ENCODE assay signal across 17 cellular contexts in the genomic region with DNA sequence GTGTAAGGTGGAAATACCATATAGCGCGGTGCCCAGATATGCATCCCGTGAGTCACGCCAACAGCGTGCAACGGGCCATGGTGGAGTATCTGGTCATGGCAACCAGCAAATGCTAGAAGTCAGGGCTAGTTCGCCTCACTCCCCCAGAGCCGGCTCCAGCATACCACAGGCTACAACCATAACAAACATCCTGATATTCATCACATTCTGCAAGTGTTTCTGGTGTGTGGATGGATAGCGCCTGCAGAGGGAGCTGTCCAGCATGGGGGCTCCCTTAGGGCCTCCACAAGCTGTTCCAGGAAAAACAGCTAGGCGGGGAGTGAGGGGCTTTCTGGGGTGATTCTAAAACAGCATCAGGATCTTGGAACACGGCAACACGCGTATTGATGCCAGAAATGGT. TPM values are rescaled to one million over a fixed set of nuclear protein-coding genes. Genes with fewer than 3 reads are reported as not detected.
DNase-seq lines count a peak whose midpoint lies in the region; ATAC-seq and TF ChIP-seq lines count a peak whose summit lies in the region.
"Had no signal": no experiment of that assay in that cellular context is flagged by ENCODE, and none has a peak within 500 bp of the region (broad histone marks: within the 10 kb centered on the region; RNA-seq: fewer than 3 reads in every experiment).

No MANE protein-coding gene starts in this region.

- no peaks in the 10 kb centered on the region for H3K9me3 ChIP-seq in sigmoid colon
- no peaks in the 10 kb centered on the region for H3K9me3 ChIP-seq in body of pancreas

- peak; percentile 71 for ATAC-seq in WTC11
- ATAC-seq in esophagus mucosa = no peak
- ATAC-seq in body of pancreas = no peak

- TF ChIP-seq POLR2A in sigmoid colon (IDR thresholded peaks at IDR 0.05) (no peak), body of pancreas (IDR thresholded peaks at IDR 0.05) (no peak)

- no peak overlapping the region for H3K27ac Mint-ChIP-seq in WTC11
- H3K27ac Mint-ChIP-seq: activated CD4-positive, alpha-beta T cell treated with anti-CD3 and anti-CD28 coated beads, Interleukin-2, amount 10 ng/mL, durations not matched to agents 24 days and 14 days; activated T-helper 1 cell treated with anti-CD3 and anti-CD28 coated beads, Interleukin-12 subunit alpha, Interleukin-12 subunit beta, Interleukin-2, Interleukin-4 antibody, amounts not matched to agents 30 ng/mL and 10 ng/mL and 1 ng/mL, durations not matched to agents 14 hours and 24 hours and 36 hours; T-helper 1 cell treated with Interleukin-12 subunit alpha and Interleukin-12 subunit beta and Interleukin-4 antibody, amounts not matched to agents 30 μg/mL and 1 μg/mL, for 36 hours had no signal

- no peaks in the 10 kb centered on the region for H3K27me3 ChIP-seq in sigmoid colon
- H3K27me3 ChIP-seq in body of pancreas = no peaks in the 10 kb centered on the region
- H3K27me3 ChIP-seq: BLaER1 had no signal

- H3K4me3 Mint-ChIP-seq in WTC11 = no peak overlapping the region
- H3K4me3 Mint-ChIP-seq: activated CD4-positive, alpha-beta T cell treated with anti-CD3 and anti-CD28 coated beads, Interleukin-2, amount 10 ng/mL, durations not matched to agents 24 days and 14 days; activated T-helper 1 cell treated with anti-CD3 and anti-CD28 coated beads, Interleukin-12 subunit alpha, Interleukin-12 subunit beta, Interleukin-2, Interleukin-4 antibody, amounts not matched to agents 30 ng/mL and 10 ng/mL and 1 ng/mL, durations not matched to agents 14 hours and 24 hours and 36 hours; T-helper 1 cell treated with Interleukin-12 subunit alpha and Interleukin-12 subunit beta and Interleukin-4 antibody, amounts not matched to agents 30 μg/mL and 1 μg/mL, for 36 hours had no signal

- 0 out of 2 replicates have a peak, but pooled peaks cover 6% of the 10 kb centered on the region for H3K36me3 Mint-ChIP-seq in WTC11

- TF ChIP-seq EP300 in sigmoid colon (IDR thresholded peaks at IDR 0.05) = no peak

- H3K4me1 Mint-ChIP-seq in WTC11 = peaks cover 36% of the 10 kb centered on the region

- no peaks in the 10 kb centered on the region for H3K27me3 Mint-ChIP-seq in WTC11 (ENCODE audit: low read depth)
- H3K27me3 Mint-ChIP-seq: activated CD4-positive, alpha-beta T cell treated with anti-CD3 and anti-CD28 coated beads, Interleukin-2, amount 10 ng/mL, durations not matched to agents 24 days and 14 days had no signal

- CTCF ChIA-PET in WTC11 (lab: Charles Lee) = interaction anchor here (0.5 to 1.4 kb wide), 17 partner anchors 10 to 432 kb away, joined by 3 to 6 read pairs (median 4); no protein-coding TSS in a partner anchor

- peaks cover 0 to 98% (median 91%) of the 10 kb centered on the region in 4 donors for H3K4me1 ChIP-seq in sigmoid colon
- peaks cover 62% of the 10 kb centered on the region for H3K4me1 ChIP-seq in body of pancreas

- 94 to 97% methylated on average over 13 of the region's 13 CpGs for WGBS in sigmoid colon, 2 donors
- WGBS in body of pancreas, 2 donors = 97 to 98% methylated on average over 11 to 13 of the region's 13 CpGs

- H3K9me3 Mint-ChIP-seq in WTC11 = no peaks in the 10 kb centered on the region; the same call in 1 of the 2 replicates
- H3K9me3 Mint-ChIP-seq: activated T-helper 1 cell treated with anti-CD3 and anti-CD28 coated beads, Interleukin-12 subunit alpha, Interleukin-12 subunit beta, Interleukin-2, Interleukin-4 antibody, amounts not matched to agents 30 ng/mL and 10 ng/mL and 1 ng/mL, durations not matched to agents 14 hours and 24 hours and 36 hours; T-helper 1 cell treated with Interleukin-12 subunit alpha and Interleukin-12 subunit beta and Interleukin-4 antibody, amounts not matched to agents 30 μg/mL and 1 μg/mL, for 36 hours had no signal

- H3K36me3 ChIP-seq in sigmoid colon (no peaks in the 10 kb centered on the region), body of pancreas (replicated peaks in 1 of 2; ENCODE audit: insufficient read depth in 1 of 2, low read depth in 2 of 2) (no peaks in the 10 kb centered on the region)

- TF ChIP-seq CTCF in GM12875 (IDR thresholded peaks at IDR 0.05; ENCODE audit: borderline replicate concordance, insufficient read depth, low read depth, low read length) = 0 out of 2 replicates have a peak, but pooled peaks have one; percentile 3
- 0 out of 2 replicates have a peak, but pooled peaks have one; percentile 18 for TF ChIP-seq CTCF in WTC11 (IDR thresholded peaks at IDR 0.05)
- peak; percentile 22 for TF ChIP-seq CTCF in fibroblast of villous mesenchyme (IDR thresholded peaks at IDR 0.05; ENCODE audit: insufficient read depth, low read depth, low read length)
- TF ChIP-seq CTCF in sigmoid colon (IDR thresholded peaks at IDR 0.05) = no peak
- TF ChIP-seq CTCF in body of pancreas (IDR thresholded peaks at IDR 0.05) = no peak

- intact Hi-C loops in sigmoid colon (cut with DNase I) = no loop called here
- intact Hi-C loops in body of pancreas (cut with DNase I) = no loop called here

- H3K27ac ChIP-seq in sigmoid colon (peak overlapping the region; percentile 15 to 95 (median 54)), body of pancreas (peak overlapping the region in 1 of 4 donors; percentile 3)
- H3K27ac ChIP-seq: BLaER1 had no signal

- POLR2A ChIA-PET in WTC11 (lab: Charles Lee) = no interaction called here

- H3K4me3 ChIP-seq in GM12875 (ENCODE audit: low read depth, low read length) (no peak overlapping the region), fibroblast of villous mesenchyme (ENCODE audit: low read depth, low read length) (no peak overlapping the region), sigmoid colon (no peak overlapping the region), body of pancreas (no peak overlapping the region)
- H3K4me3 ChIP-seq: BLaER1 had no signal

- peak; percentile 61 for DNase-seq in WTC11 (ENCODE audit: low spot score)
- no peak for DNase-seq in fibroblast of villous mesenchyme (ENCODE audit: low read depth)
- DNase-seq in sigmoid colon = no peak
- DNase-seq in RKO (ENCODE audit: low spot score) = no peak
- DNase-seq in body of pancreas = no peak
- DNase-seq in NCI-H2196 (lab: John Stamatoyannopoulos, UW; ENCODE audit: unreplicated experiment) = no peak
- DNase-seq: activated CD4-positive, alpha-beta T cell treated with anti-CD3 and anti-CD28 coated beads, Interleukin-2, amount 10 ng/mL, durations not matched to agents 24 days and 14 days; amniotic stem cell; DMS79 treated with DMSO at 0.1 percent for 48 hours; hippocampal formation; NCI-H226; stimulated activated CD4-positive, alpha-beta T cell treated with anti-CD3 and anti-CD28 coated beads, Interleukin-1b, Interleukin-23, amount 100 ng/mL, for 48 hours had no signal

TF ChIP-seq in WTC11, 78 proteins besides CTCF, POLR2A, EP300 and RAD21 (continues in another document):
- TF ChIP-seq, protein P1, sequence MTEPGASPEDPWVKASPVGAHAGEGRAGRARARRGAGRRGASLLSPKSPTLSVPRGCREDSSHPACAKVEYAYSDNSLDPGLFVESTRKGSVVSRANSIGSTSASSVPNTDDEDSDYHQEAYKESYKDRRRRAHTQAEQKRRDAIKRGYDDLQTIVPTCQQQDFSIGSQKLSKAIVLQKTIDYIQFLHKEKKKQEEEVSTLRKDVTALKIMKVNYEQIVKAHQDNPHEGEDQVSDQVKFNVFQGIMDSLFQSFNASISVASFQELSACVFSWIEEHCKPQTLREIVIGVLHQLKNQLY (CRISPR knock-in tag; IDR thresholded peaks at IDR 0.05) = no peak
- TF ChIP-seq, protein P2, sequence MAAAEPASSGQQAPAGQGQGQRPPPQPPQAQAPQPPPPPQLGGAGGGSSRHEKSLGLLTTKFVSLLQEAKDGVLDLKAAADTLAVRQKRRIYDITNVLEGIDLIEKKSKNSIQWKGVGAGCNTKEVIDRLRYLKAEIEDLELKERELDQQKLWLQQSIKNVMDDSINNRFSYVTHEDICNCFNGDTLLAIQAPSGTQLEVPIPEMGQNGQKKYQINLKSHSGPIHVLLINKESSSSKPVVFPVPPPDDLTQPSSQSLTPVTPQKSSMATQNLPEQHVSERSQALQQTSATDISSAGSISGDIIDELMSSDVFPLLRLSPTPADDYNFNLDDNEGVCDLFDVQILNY (CRISPR knock-in tag; IDR thresholded peaks at IDR 0.05) = no peak
- TF ChIP-seq TCF7 (CRISPR knock-in tag; IDR thresholded peaks at IDR 0.05; ENCODE audit: low read depth) = no peak
- TF ChIP-seq TEAD4 (CRISPR knock-in tag; IDR thresholded peaks at IDR 0.05) = no peak
- no peak for TF ChIP-seq PRRX2 (CRISPR knock-in tag; IDR thresholded peaks at IDR 0.05)
- TF ChIP-seq ZNF416 (CRISPR knock-in tag; IDR thresholded peaks at IDR 0.05) = no peak
- TF ChIP-seq, protein P3, sequence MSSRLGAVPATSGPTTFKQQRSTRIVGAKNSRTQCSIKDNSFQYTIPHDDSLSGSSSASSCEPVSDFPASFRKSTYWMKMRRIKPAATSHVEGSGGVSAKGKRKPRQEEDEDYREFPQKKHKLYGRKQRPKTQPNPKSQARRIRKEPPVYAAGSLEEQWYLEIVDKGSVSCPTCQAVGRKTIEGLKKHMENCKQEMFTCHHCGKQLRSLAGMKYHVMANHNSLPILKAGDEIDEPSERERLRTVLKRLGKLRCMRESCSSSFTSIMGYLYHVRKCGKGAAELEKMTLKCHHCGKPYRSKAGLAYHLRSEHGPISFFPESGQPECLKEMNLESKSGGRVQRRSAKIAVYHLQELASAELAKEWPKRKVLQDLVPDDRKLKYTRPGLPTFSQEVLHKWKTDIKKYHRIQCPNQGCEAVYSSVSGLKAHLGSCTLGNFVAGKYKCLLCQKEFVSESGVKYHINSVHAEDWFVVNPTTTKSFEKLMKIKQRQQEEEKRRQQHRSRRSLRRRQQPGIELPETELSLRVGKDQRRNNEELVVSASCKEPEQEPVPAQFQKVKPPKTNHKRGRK (CRISPR knock-in tag; IDR thresholded peaks at IDR 0.05; ENCODE audit: borderline replicate concordance) = no peak
- TF ChIP-seq, protein P4, sequence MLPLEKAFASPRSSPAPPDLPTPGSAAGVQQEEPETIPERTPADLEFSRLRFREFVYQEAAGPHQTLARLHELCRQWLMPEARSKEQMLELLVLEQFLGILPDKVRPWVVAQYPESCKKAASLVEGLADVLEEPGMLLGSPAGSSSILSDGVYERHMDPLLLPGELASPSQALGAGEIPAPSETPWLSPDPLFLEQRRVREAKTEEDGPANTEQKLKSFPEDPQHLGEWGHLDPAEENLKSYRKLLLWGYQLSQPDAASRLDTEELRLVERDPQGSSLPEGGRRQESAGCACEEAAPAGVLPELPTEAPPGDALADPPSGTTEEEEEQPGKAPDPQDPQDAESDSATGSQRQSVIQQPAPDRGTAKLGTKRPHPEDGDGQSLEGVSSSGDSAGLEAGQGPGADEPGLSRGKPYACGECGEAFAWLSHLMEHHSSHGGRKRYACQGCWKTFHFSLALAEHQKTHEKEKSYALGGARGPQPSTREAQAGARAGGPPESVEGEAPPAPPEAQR (CRISPR knock-in tag; IDR thresholded peaks at IDR 0.05) = no peak
- TF ChIP-seq ZNF232 (CRISPR knock-in tag; IDR thresholded peaks at IDR 0.05) = no peak

RNA-seq across cellular contexts. Expression of a gene that starts 6.8 kb away (rescaled TPM):
- total RNA-seq in WTC11 (2021) (23.4 to 26.9 TPM (median 25.4 TPM) in 3 replicates), fibroblast of villous mesenchyme (239 and 399 TPM in 2 replicates), sigmoid colon (10 to 100 TPM; 42.1 to 63.5 (median 55.5) TPM), esophagus mucosa (15.1 TPM), body of pancreas (10 to 100 TPM; 29.0 to 66.7 TPM)
- 10 to 100 TPM in 1 of 3 donors, 1 to 10 TPM in 2; 4.9 to 11.7 (median 6.6) TPM for polyA plus RNA-seq in sigmoid colon

Comparison
In these comparisons a context has a peak if more than half of its experiments do, and no peak if none do; other contexts are left out.
1. CTCF ChIP-seq: peak in GM12875 (single experiment), WTC11 (single experiment) and fibroblast of villous mesenchyme (single experiment); none in sigmoid colon (0 of 4) and body of pancreas (0 of 7).